ENCODE assay signal across 10 cellular contexts in genomic region chr1:3070654-3071506, GRCh38. TPM values are rescaled to one million over a fixed set of nuclear protein-coding genes. Genes with fewer than 3 reads are reported as not detected.
A peak's percentile ranks its signal among the peaks of the same experiment; 100 is the strongest.
DNase-seq lines count a peak whose midpoint lies in the region; ATAC-seq, FAIRE-seq and TF ChIP-seq lines count a peak whose summit lies in the region.
"Had no signal": no experiment of that assay in that cellular context is flagged by ENCODE, and none has a peak within 500 bp of the region (broad histone marks: within the 10 kb centered on the region; RNA-seq: fewer than 3 reads in every experiment).

No MANE protein-coding gene starts in this region.

- no peak overlapping the region for H3K23ac ChIP-seq in mesendoderm (ENCODE audit: low read length)

- H3K4me3 Mint-ChIP-seq in endodermal cell: peak overlapping the region; percentile 39

- no peaks in the 10 kb centered on the region for H3K9me3 Mint-ChIP-seq in endodermal cell

- H3K9ac ChIP-seq in HUES64 (ENCODE audit: low read depth, low read length) (no peak overlapping the region; the same call in 1 of the 2 replicates), endodermal cell (ENCODE audit: extremely low read depth, low read length, poor library complexity, severe bottlenecking) (no peak overlapping the region), mesendoderm (ENCODE audit: low read length) (no peak overlapping the region), stomach smooth muscle (ENCODE audit: low read length in 2 of 2) (peak overlapping the region in 1 of 2 donors; percentile 26)
- H3K9ac ChIP-seq: KMS-11 had no signal

- H3K4me1 Mint-ChIP-seq in endodermal cell: peaks cover 2% of the 10 kb centered on the region

- H3K9me3 ChIP-seq in HUES64 (ENCODE audit: insufficient read depth, low read depth, low read length) (no peaks in the 10 kb centered on the region), endodermal cell (ENCODE audit: control insufficient read depth, low read length) (no peaks in the 10 kb centered on the region), stomach smooth muscle (ENCODE audit: control insufficient read depth in 2 of 2, low read length in 2 of 2) (no peaks in the 10 kb centered on the region), adrenal gland (replicated peaks in 1 of 3) (no peaks in the 10 kb centered on the region)

- H2AK5ac ChIP-seq in mesendoderm (ENCODE audit: low read length): no peak overlapping the region

- H3K27me3 ChIP-seq in HUES64 (ENCODE audit: insufficient read depth, low read length): peaks cover 95% of the 10 kb centered on the region
- peaks cover 93% of the 10 kb centered on the region for H3K27me3 ChIP-seq in endodermal cell (ENCODE audit: control insufficient read depth, insufficient read depth, low read length, poor library complexity, severe bottlenecking)
- H3K27me3 ChIP-seq in mesendoderm (ENCODE audit: insufficient read depth, low read length, poor library complexity): peaks cover 71% of the 10 kb centered on the region
- peaks cover 55 to 74% of the 10 kb centered on the region in 2 donors for H3K27me3 ChIP-seq in stomach smooth muscle (ENCODE audit: control insufficient read depth in 1 of 2, insufficient read depth in 2 of 2, low read length in 2 of 2)
- peaks cover 75% of the 10 kb centered on the region for H3K27me3 ChIP-seq in adrenal gland

- no peaks in the 10 kb centered on the region for H3K79me1 ChIP-seq in mesendoderm (ENCODE audit: low read length)

- no peak for TF ChIP-seq POLR2A in GM12892 (IDR thresholded peaks at IDR 0.05; ENCODE audit: low read depth, low read length)
- no peak for TF ChIP-seq POLR2A in adrenal gland (IDR thresholded peaks at IDR 0.05)

- H3K27ac ChIP-seq in HUES64 (ENCODE audit: low read depth, low read length) (no peak overlapping the region), endodermal cell (ENCODE audit: low read depth, low read length) (no peak overlapping the region), mesendoderm (ENCODE audit: low read depth, low read length) (no peak overlapping the region), stomach smooth muscle (ENCODE audit: low read length) (no peak overlapping the region), adrenal gland (no peak overlapping the region)
- H3K27ac ChIP-seq: KMS-11 had no signal

- no peak overlapping the region for H2BK15ac ChIP-seq in mesendoderm (replicated peaks; ENCODE audit: low read depth)

- H3K56ac ChIP-seq in mesendoderm (ENCODE audit: low read length): no peak overlapping the region

- DNase-seq in endodermal cell (peak; percentile 77), mesendoderm (no peak), T-helper 2 cell (no peak), GM12892 (ENCODE audit: insufficient read length) (no peak), adrenal gland (no peak)

- WGBS in HUES64: 12% methylated on average over 95 of the region's 95 CpGs
- 22 to 23% methylated on average over 45 to 95 of the region's 95 CpGs for WGBS in endodermal cell (ENCODE audit: insufficient coverage in 1 of 2, insufficient read length in 1 of 2), 2 experiments
- no CpG with 5 or more reads among the region's 95 CpGs for WGBS in mesendoderm (ENCODE audit: extremely low coverage, insufficient coverage, low lambda C conversion rate)
- 26 to 70% (median 37%) methylated on average over 6 to 95 of the region's 95 CpGs for WGBS in adrenal gland, 4 donors

- H2BK5ac ChIP-seq in mesendoderm (ENCODE audit: low read length): no peak overlapping the region

- intact Hi-C loops in adrenal gland (cut with DNase I): no loop called here

- H3K4me2 ChIP-seq in mesendoderm (ENCODE audit: low read length): peak overlapping the region; percentile 29
- H3K4me2 ChIP-seq: KMS-11 had no signal

- H3K36me3 ChIP-seq in HUES64 (ENCODE audit: insufficient read depth, low read length) (no peaks in the 10 kb centered on the region), endodermal cell (ENCODE audit: control insufficient read depth, insufficient read depth, low read length) (no peaks in the 10 kb centered on the region), mesendoderm (ENCODE audit: control insufficient read depth, insufficient read depth, low read length) (no peaks in the 10 kb centered on the region), stomach smooth muscle (ENCODE audit: control insufficient read depth in 2 of 2, insufficient read depth in 2 of 2, low read length in 2 of 2) (no peaks in the 10 kb centered on the region), adrenal gland (replicated peaks in 1 of 2) (no peaks in the 10 kb centered on the region)

- no peak overlapping the region for H4K5ac ChIP-seq in mesendoderm (ENCODE audit: low read length)

- peaks cover 17% of the 10 kb centered on the region for H3K4me1 ChIP-seq in HUES64 (ENCODE audit: insufficient read depth, low read length)
- peaks cover 4% of the 10 kb centered on the region for H3K4me1 ChIP-seq in endodermal cell (ENCODE audit: control insufficient read depth, insufficient read depth, low read length)
- H3K4me1 ChIP-seq in mesendoderm (ENCODE audit: control insufficient read depth, low read depth, low read length): no peaks in the 10 kb centered on the region
- peaks cover 29% of the 10 kb centered on the region for H3K4me1 ChIP-seq in stomach smooth muscle (ENCODE audit: control insufficient read depth, insufficient read depth, low read length)
- peaks cover 0 to 13% of the 10 kb centered on the region in 2 donors for H3K4me1 ChIP-seq in adrenal gland (replicated peaks in 1 of 2)

- H3K4me3 ChIP-seq in HUES64 (ENCODE audit: low read length) (peak overlapping the region; percentile 41), endodermal cell (ENCODE audit: low read length) (no peak overlapping the region), mesendoderm (ENCODE audit: low read length) (no peak overlapping the region), stomach smooth muscle (ENCODE audit: low read length in 2 of 2) (peak overlapping the region; percentile 16 to 78), adrenal gland (peak overlapping the region in 1 of 4 donors; percentile 92)

- no peak overlapping the region for H3K4ac ChIP-seq in mesendoderm (ENCODE audit: low read depth, low read length)

- peaks cover 69% of the 10 kb centered on the region for H3K27me3 Mint-ChIP-seq in endodermal cell (ENCODE audit: insufficient read depth)

- no peaks in the 10 kb centered on the region for H3K36me3 Mint-ChIP-seq in endodermal cell (ENCODE audit: low read depth)

- H3K18ac ChIP-seq in mesendoderm (ENCODE audit: low read length): no peak overlapping the region

- no peak overlapping the region for H2BK120ac ChIP-seq in mesendoderm (ENCODE audit: low read depth, low read length)

- no peaks in the 10 kb centered on the region for H3K79me2 ChIP-seq in mesendoderm (ENCODE audit: control insufficient read depth, insufficient read depth, low read length)

- TF ChIP-seq CTCF in endodermal cell (conservative IDR thresholded peaks at IDR 0.05) (no peak), adrenal gland (IDR thresholded peaks at IDR 0.05) (no peak)

- no peak for ATAC-seq in HG03571 (IDR thresholded peaks at IDR 0.05; ENCODE audit: unreplicated experiment)

- H3K27ac Mint-ChIP-seq in endodermal cell: no peak overlapping the region

- H4K8ac ChIP-seq in mesendoderm (ENCODE audit: low read depth, low read length): no peak overlapping the region

- no peak for FAIRE-seq in GM12892 (lab: Jason Lieb, UNC)
- FAIRE-seq: H54 had no signal

RNA-seq across cellular contexts. Expression of gene PRDM16, which starts 1.9 kb away (rescaled TPM):
- polyA plus RNA-seq in HUES64 (2013, experiment 1 of 2): 0.60 TPM
- 1.4 TPM for polyA plus RNA-seq in HUES64 (2013, experiment 2 of 2)
- 1 to 10 TPM; 2.1 to 4.0 TPM for total RNA-seq in endodermal cell
- polyA plus RNA-seq in endodermal cell (2013, experiment 1 of 2): 9.2 TPM
- 6.9 TPM for polyA plus RNA-seq in endodermal cell (2013, experiment 2 of 2)
- polyA plus RNA-seq in mesendoderm (2013, experiment 1 of 2): 0.15 TPM
- polyA plus RNA-seq in mesendoderm (2013, experiment 2 of 2): 0.39 TPM
- polyA plus RNA-seq in GM12892 (2012; ENCODE audit: missing spikeins): not detected
- total RNA-seq in adrenal gland: 1 to 10 TPM in 1 of 8 donors, under 1 TPM in 6, not detected in 1; 0.30 to 2.8 (median 0.68) TPM
- 1 to 10 TPM in 1 of 3 donors, under 1 TPM in 2; 0.04 to 2.3 (median 0.54) TPM for polyA plus RNA-seq in adrenal gland

RNA-seq across cellular contexts. Expression of gene ACTRT2, which starts 49.6 kb away (rescaled TPM):
- polyA plus RNA-seq in HUES64 (2013, experiment 1 of 2): not detected
- polyA plus RNA-seq in HUES64 (2013, experiment 2 of 2): not detected
- total RNA-seq in endodermal cell (not detected), adrenal gland (not detected)
- not detected for polyA plus RNA-seq in endodermal cell (2013, experiment 1 of 2)
- not detected for polyA plus RNA-seq in endodermal cell (2013, experiment 2 of 2)
- not detected for polyA plus RNA-seq in mesendoderm (2013, experiment 1 of 2)
- not detected for polyA plus RNA-seq in mesendoderm (2013, experiment 2 of 2)
- polyA plus RNA-seq in GM12892 (2012; ENCODE audit: missing spikeins): not detected
- polyA plus RNA-seq in adrenal gland: not detected

Comparison
In these comparisons a context has a peak if more than half of its experiments do, and no peak if none do; other contexts are left out.
1. H3K4me3 ChIP-seq: peak in HUES64 (single experiment) and stomach smooth muscle (2 of 2); none in endodermal cell (single experiment) and mesendoderm (single experiment).